Comparison of ENCODE assay signal across 8 cellular contexts in genomic region chr1:155000725-155001437, GRCh38. TPM values are rescaled to one million over a fixed set of nuclear protein-coding genes. Genes with fewer than 3 reads are reported as not detected.
A peak's percentile ranks its signal among the peaks of the same experiment; 100 is the strongest.
DNase-seq lines count a peak whose midpoint lies in the region; ATAC-seq and TF ChIP-seq lines count a peak whose summit lies in the region.

No MANE protein-coding gene starts in this region.

- TF ChIP-seq CTCF in GM10248 (IDR thresholded peaks at IDR 0.05; ENCODE audit: control extremely low read depth, extremely low read depth, low read depth, missing control alignments) (no peak), upper lobe of right lung (IDR thresholded peaks at IDR 0.05) (no peak)

- H3K27me3 ChIP-seq in upper lobe of right lung, result no peaks in the 10 kb centered on the region

- POLR2A ChIA-PET in GM10248 (lab: Yijun Ruan, JAX), result interaction anchor here (0.8 to 1.7 kb wide), 6 partner anchors 20 to 138 kb away, joined by 3 to 4 read pairs (median 4); partner anchors contain the start of genes ADAM15 and SHC1

- H3K4me1 ChIP-seq in upper lobe of right lung, result peaks cover 37% of the 10 kb centered on the region

- intact Hi-C loops in left cardiac atrium (cut with DNase I), result loop anchor here in 1 of 2 donors (2.0 kb wide), 1 partner anchor 26 kb away; the partner anchor contains the start of gene CKS1B
- intact Hi-C loops in posterior vena cava (cut with DNase I), result no loop called here
- intact Hi-C loops in upper lobe of right lung (cut with DNase I), result no loop called here

- ATAC-seq in HG02678 (IDR thresholded peaks at IDR 0.05; ENCODE audit: unreplicated experiment) (peak; percentile 36), left cardiac atrium (peak; percentile 57 to 69), upper lobe of right lung (peak; percentile 72)

- H3K27ac ChIP-seq in upper lobe of right lung, result peak overlapping the region; percentile 90

- CTCF ChIA-PET in GM10248 (lab: Yijun Ruan, JAX), result interaction anchor here (0.8 to 13.3 kb wide), 9 partner anchors 7 to 84 kb away, joined by 3 to 175 read pairs (median 7); partner anchors contain the start of genes FLAD1, PBXIP1 and PYGO2

- no peaks in the 10 kb centered on the region for H3K36me3 ChIP-seq in upper lobe of right lung

- no peaks in the 10 kb centered on the region for H3K9me3 ChIP-seq in upper lobe of right lung

- peak overlapping the region; percentile 88 for H3K4me3 ChIP-seq in upper lobe of right lung

- DNase-seq in GM10248 (ENCODE audit: extremely low spot score) (peak; percentile 83), NCI-H146 treated with DMSO at 0.1 percent for 48 hours (lab: John Stamatoyannopoulos, UW; ENCODE audit: unreplicated experiment) (peak; percentile 75), T-helper 2 cell (peak; percentile 65 to 83 (median 75)), amniotic stem cell (lab: John Stamatoyannopoulos, UW) (peak; percentile 56), left cardiac atrium (peak; percentile 90), posterior vena cava (ENCODE audit: low spot score) (peak; percentile 95), upper lobe of right lung (peak; percentile 98)

RNA-seq across cellular contexts. Expression of gene ZBTB7B, which starts 1.7 kb away (rescaled TPM):
- total RNA-seq in left cardiac atrium (10 to 100 TPM; 49.6 to 52.6 TPM), posterior vena cava (10 to 100 TPM; 50.5 to 72.8 TPM), upper lobe of right lung (80.4 TPM)

RNA-seq across cellular contexts. Expression of gene LENEP, which starts 7.5 kb away (rescaled TPM):
- not detected for total RNA-seq in left cardiac atrium
- not detected for total RNA-seq in posterior vena cava
- total RNA-seq in upper lobe of right lung, result not detected

RNA-seq across cellular contexts. Expression of gene FLAD1, which starts 17.7 kb away (rescaled TPM):
- total RNA-seq in left cardiac atrium (10 to 100 TPM; 25.9 to 30.8 TPM), posterior vena cava (10 to 100 TPM; 18.3 to 21.6 TPM), upper lobe of right lung (29.0 TPM)

RNA-seq across cellular contexts. Expression of gene CKS1B, which starts 26.4 kb away (rescaled TPM):
- total RNA-seq in left cardiac atrium, result 10 to 100 TPM; 26.9 to 33.8 TPM
- 10 to 100 TPM; 22.5 to 23.4 TPM for total RNA-seq in posterior vena cava
- total RNA-seq in upper lobe of right lung, result 27.0 TPM

RNA-seq across cellular contexts. Expression of gene SHC1, which starts 30.3 kb away (rescaled TPM):
- 100 to 1,000 TPM in 1 of 2 donors, 10 to 100 TPM in 1; 88.7 to 102 TPM for total RNA-seq in left cardiac atrium
- 100 to 1,000 TPM; 135 to 149 TPM for total RNA-seq in posterior vena cava
- total RNA-seq in upper lobe of right lung, result 120 TPM

Comparison
In these comparisons a context has a peak if more than half of its experiments do, and no peak if none do; other contexts are left out.
1. Peak in every context shown above with its lines: DNase-seq, ATAC-seq, H3K4me3 ChIP-seq and H3K27ac ChIP-seq.